In the genomic region with DNA sequence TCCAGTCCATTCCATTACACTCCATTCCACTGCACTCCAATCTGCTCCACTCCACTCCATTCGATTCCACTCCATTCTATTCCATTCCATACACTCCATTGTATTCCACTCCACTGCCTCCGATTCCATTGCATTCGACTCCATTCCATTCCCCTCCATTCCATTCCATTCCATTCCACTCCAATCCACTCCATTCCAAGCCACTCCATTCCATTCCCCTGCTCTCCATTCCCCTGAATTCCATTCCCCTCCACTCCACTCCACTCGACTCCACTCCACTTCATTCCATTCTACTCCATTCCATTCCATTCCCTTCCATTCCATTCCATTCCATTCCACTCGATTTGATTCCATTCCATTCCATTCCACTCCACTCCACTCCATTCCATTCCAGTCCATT, we compare ENCODE assay signal across 3 cellular contexts.
TF ChIP-seq lines count a peak whose summit lies in the region.

No MANE protein-coding gene starts in this region.

TF ChIP-seq in A549, 52 proteins besides CTCF, POLR2A, EP300 and RAD21:
- no peak for TF ChIP-seq CEBPB (IDR thresholded peaks at IDR 0.05)
- no peak for TF ChIP-seq KDM1A (IDR thresholded peaks at IDR 0.05; ENCODE audit: low read depth)
- no peak for TF ChIP-seq PHF8 (IDR thresholded peaks at IDR 0.05; ENCODE audit: borderline replicate concordance, low read depth)
- TF ChIP-seq MYC (IDR thresholded peaks at IDR 0.05; ENCODE audit: borderline replicate concordance, low read length) = no peak
- TF ChIP-seq, protein P1, sequence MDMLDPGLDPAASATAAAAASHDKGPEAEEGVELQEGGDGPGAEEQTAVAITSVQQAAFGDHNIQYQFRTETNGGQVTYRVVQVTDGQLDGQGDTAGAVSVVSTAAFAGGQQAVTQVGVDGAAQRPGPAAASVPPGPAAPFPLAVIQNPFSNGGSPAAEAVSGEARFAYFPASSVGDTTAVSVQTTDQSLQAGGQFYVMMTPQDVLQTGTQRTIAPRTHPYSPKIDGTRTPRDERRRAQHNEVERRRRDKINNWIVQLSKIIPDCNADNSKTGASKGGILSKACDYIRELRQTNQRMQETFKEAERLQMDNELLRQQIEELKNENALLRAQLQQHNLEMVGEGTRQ (IDR thresholded peaks at IDR 0.05) = no peak
- TF ChIP-seq HOXB5 (CRISPR knock-in tag; IDR thresholded peaks at IDR 0.05) = no peak
- no peak for TF ChIP-seq TP53 (CRISPR knock-in tag; IDR thresholded peaks at IDR 0.05)
- TF ChIP-seq, protein P2, sequence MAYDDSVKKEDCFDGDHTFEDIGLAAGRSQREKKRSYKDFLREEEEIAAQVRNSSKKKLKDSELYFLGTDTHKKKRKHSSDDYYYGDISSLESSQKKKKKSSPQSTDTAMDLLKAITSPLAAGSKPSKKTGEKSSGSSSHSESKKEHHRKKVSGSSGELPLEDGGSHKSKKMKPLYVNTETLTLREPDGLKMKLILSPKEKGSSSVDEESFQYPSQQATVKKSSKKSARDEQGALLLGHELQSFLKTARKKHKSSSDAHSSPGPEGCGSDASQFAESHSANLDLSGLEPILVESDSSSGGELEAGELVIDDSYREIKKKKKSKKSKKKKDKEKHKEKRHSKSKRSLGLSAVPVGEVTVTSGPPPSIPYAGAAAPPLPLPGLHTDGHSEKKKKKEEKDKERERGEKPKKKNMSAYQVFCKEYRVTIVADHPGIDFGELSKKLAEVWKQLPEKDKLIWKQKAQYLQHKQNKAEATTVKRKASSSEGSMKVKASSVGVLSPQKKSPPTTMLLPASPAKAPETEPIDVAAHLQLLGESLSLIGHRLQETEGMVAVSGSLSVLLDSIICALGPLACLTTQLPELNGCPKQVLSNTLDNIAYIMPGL (CRISPR knock-in tag; IDR thresholded peaks at IDR 0.05; ENCODE audit: borderline replicate concordance) = no peak

TF ChIP-seq in H1, 55 proteins besides CTCF, POLR2A, EP300 and RAD21:
- TF ChIP-seq CEBPB (IDR thresholded peaks at IDR 0.05; ENCODE audit: low read depth, low read length) (no peak), KDM5A (IDR thresholded peaks at IDR 0.05; ENCODE audit: low read length) (no peak), SIX5 (IDR thresholded peaks at IDR 0.05; ENCODE audit: low read depth, low read length) (no peak), BRCA1 (IDR thresholded peaks at IDR 0.05; ENCODE audit: low read depth, low read length) (no peak), CHD2 (IDR thresholded peaks at IDR 0.05; ENCODE audit: low read length) (no peak), RBBP5 (IDR thresholded peaks at IDR 0.05; ENCODE audit: borderline replicate concordance, low read depth, low read length) (no peak), SIRT6 (IDR thresholded peaks at IDR 0.05; ENCODE audit: low read length) (no peak), TBP (IDR thresholded peaks at IDR 0.05; ENCODE audit: low read depth, low read length) (no peak), MAFK (IDR thresholded peaks at IDR 0.05; ENCODE audit: low read depth, low read length) (no peak)
TF ChIP-seq in H1: peak in this region for 0.

TF ChIP-seq in HEK293T, 16 proteins besides CTCF, POLR2A, EP300 and RAD21:
- TF ChIP-seq L3MBTL2 (conservative IDR thresholded peaks at IDR 0.05) (no peak), ARNT (IDR thresholded peaks at IDR 0.05) (no peak), SP1 (IDR thresholded peaks at IDR 0.05) (no peak), LEF1 (IDR thresholded peaks at IDR 0.05; ENCODE audit: borderline replicate concordance) (no peak), HDGF (IDR thresholded peaks at IDR 0.05; ENCODE audit: borderline replicate concordance) (no peak), FOXM1 (IDR thresholded peaks at IDR 0.05; ENCODE audit: borderline replicate concordance) (no peak), TARDBP (IDR thresholded peaks at IDR 0.05) (no peak), ZNF384 (IDR thresholded peaks at IDR 0.05) (no peak), CTBP1 (IDR thresholded peaks at IDR 0.05; ENCODE audit: borderline replicate concordance) (no peak), ELF4 (IDR thresholded peaks at IDR 0.05) (no peak), SUZ12 (IDR thresholded peaks at IDR 0.05) (no peak), BHLHE40 (IDR thresholded peaks at IDR 0.05; ENCODE audit: borderline replicate concordance) (no peak)
- TF ChIP-seq, protein P3, sequence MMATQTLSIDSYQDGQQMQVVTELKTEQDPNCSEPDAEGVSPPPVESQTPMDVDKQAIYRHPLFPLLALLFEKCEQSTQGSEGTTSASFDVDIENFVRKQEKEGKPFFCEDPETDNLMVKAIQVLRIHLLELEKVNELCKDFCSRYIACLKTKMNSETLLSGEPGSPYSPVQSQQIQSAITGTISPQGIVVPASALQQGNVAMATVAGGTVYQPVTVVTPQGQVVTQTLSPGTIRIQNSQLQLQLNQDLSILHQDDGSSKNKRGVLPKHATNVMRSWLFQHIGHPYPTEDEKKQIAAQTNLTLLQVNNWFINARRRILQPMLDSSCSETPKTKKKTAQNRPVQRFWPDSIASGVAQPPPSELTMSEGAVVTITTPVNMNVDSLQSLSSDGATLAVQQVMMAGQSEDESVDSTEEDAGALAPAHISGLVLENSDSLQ (IDR thresholded peaks at IDR 0.05) = no peak
